ENCODE assay signal across 20 cellular contexts in genomic region chr2:158664987-158665386, GRCh38.
DNase-seq lines count a peak whose midpoint lies in the region; ATAC-seq and TF ChIP-seq lines count a peak whose summit lies in the region.
"Had no signal": no experiment of that assay in that cellular context is flagged by ENCODE, and none has a peak within 500 bp of the region (broad histone marks: within the 10 kb centered on the region; RNA-seq: fewer than 3 reads in every experiment).

No MANE protein-coding gene starts in this region.

- no peak overlapping the region for H4K91ac ChIP-seq in mesenchymal stem cell (ENCODE audit: low read length)

- 93% methylated on average over 3 of the region's 3 CpGs for WGBS in mesenchymal stem cell

- no peaks in the 10 kb centered on the region for H3K9me3 Mint-ChIP-seq in chondrocyte (ENCODE audit: low read depth)
- H3K9me3 Mint-ChIP-seq: activated naive CD8-positive, alpha-beta T cell treated with anti-CD3 and anti-CD28 coated beads for 36 hours; activated T-helper 17 cell treated with anti-CD3 and anti-CD28 coated beads, Interleukin-2, amount 50 U/mL, for 72 hours; CD8-positive, alpha-beta T cell; stimulated activated effector memory CD8-positive, alpha-beta T cell treated with anti-CD3 and anti-CD28 coated beads, Interleukin-12 subunit alpha, Interleukin-12 subunit beta, amount 100 ng/mL, for 72 hours had no signal

- no peak overlapping the region for H3K4me2 ChIP-seq in mesenchymal stem cell (ENCODE audit: low read length, poor library complexity, severe bottlenecking)

- no peak overlapping the region for H3K14ac ChIP-seq in mesenchymal stem cell (ENCODE audit: low read length in 2 of 2)

- no peak overlapping the region for H4K8ac ChIP-seq in mesenchymal stem cell (ENCODE audit: low read length)

- H3K18ac ChIP-seq in mesenchymal stem cell (ENCODE audit: low read depth in 1 of 2, low read length in 2 of 2): no peak overlapping the region

- H3K36me3 ChIP-seq in mesenchymal stem cell (ENCODE audit: control insufficient read depth in 1 of 2, insufficient read depth in 2 of 2, low read depth in 1 of 2, low read length in 2 of 2): peaks cover 27 to 39% of the 10 kb centered on the region in 2 experiments

- peaks cover 27% of the 10 kb centered on the region for H3K4me1 Mint-ChIP-seq in chondrocyte (ENCODE audit: low read depth)
- H3K4me1 Mint-ChIP-seq: activated CD8-positive, alpha-beta memory T cell treated with anti-CD3 and anti-CD28 coated beads, Interleukin-2, amount 10 ng/mL, durations not matched to agents 7 days and 5 days; activated naive CD8-positive, alpha-beta T cell treated with anti-CD3 and anti-CD28 coated beads for 36 hours; stimulated activated effector memory CD8-positive, alpha-beta T cell treated with anti-CD3 and anti-CD28 coated beads, Interleukin-12 subunit alpha, Interleukin-12 subunit beta, amount 100 ng/mL, for 72 hours had no signal

- peak overlapping the region; percentile 4 for H3K27ac Mint-ChIP-seq in chondrocyte (ENCODE audit: unreplicated experiment)
- H3K27ac Mint-ChIP-seq: activated CD8-positive, alpha-beta memory T cell treated with anti-CD3 and anti-CD28 coated beads, Interleukin-2, amount 10 ng/mL, durations not matched to agents 7 days and 5 days; activated naive CD8-positive, alpha-beta T cell treated with anti-CD3 and anti-CD28 coated beads for 36 hours; activated T-helper 17 cell treated with anti-CD3 and anti-CD28 coated beads, Interleukin-2, amount 50 U/mL, for 72 hours; CD8-positive, alpha-beta T cell; progenitor cell of endocrine pancreas; stimulated activated effector memory CD8-positive, alpha-beta T cell treated with anti-CD3 and anti-CD28 coated beads, Interleukin-12 subunit alpha, Interleukin-12 subunit beta, amount 100 ng/mL, for 72 hours had no signal

- H3K9me3 ChIP-seq in mesenchymal stem cell (ENCODE audit: control insufficient read depth, low read length): no peaks in the 10 kb centered on the region
- H3K9me3 ChIP-seq: thyroid gland had no signal

- H2BK120ac ChIP-seq in mesenchymal stem cell (ENCODE audit: low read depth, low read length): no peak overlapping the region

- H2BK5ac ChIP-seq in mesenchymal stem cell (ENCODE audit: low read depth, low read length, poor library complexity, severe bottlenecking): no peak overlapping the region

- H3K9ac ChIP-seq in mesenchymal stem cell (ENCODE audit: low read length): peak overlapping the region; percentile 13

- DNase-seq in AG10803 (ENCODE audit: low read depth): peak; percentile 26
- peak; percentile 38 for DNase-seq in M059J (ENCODE audit: low read depth)
- no peak for DNase-seq in chondrocyte (ENCODE audit: low spot score)
- DNase-seq in mesenchymal stem cell: peak; percentile 22
- no peak for DNase-seq in medulla oblongata (ENCODE audit: extremely low spot score)
- no peak for DNase-seq in NCI-H2171 (lab: John Stamatoyannopoulos, UW)
- DNase-seq in stimulated activated naive CD8-positive, alpha-beta T cell treated with anti-CD3 and anti-CD28 coated beads, Interleukin-15, Interleukin-2, amounts not matched to agents 100 U/mL and 50 U/mL, for 24 hours: no peak
- DNase-seq: activated CD4-positive, alpha-beta T cell treated with anti-CD3 and anti-CD28 coated beads for 4 hours; activated CD8-positive, alpha-beta memory T cell treated with anti-CD3 and anti-CD28 coated beads, Interleukin-2, amount 10 ng/mL, durations not matched to agents 7 days and 5 days; activated naive CD8-positive, alpha-beta T cell treated with anti-CD3 and anti-CD28 coated beads for 36 hours; CD8-positive, alpha-beta T cell; DMS79 treated with DMSO at 0.1 percent for 48 hours; NCI-H1417; NCI-H524 treated with DMSO at 0.1 percent for 48 hours; thyroid gland had no signal

- H3K36me3 Mint-ChIP-seq in chondrocyte (ENCODE audit: low read depth): peaks cover 21% of the 10 kb centered on the region
- H3K36me3 Mint-ChIP-seq: stimulated activated effector memory CD8-positive, alpha-beta T cell treated with anti-CD3 and anti-CD28 coated beads, Interleukin-12 subunit alpha, Interleukin-12 subunit beta, amount 100 ng/mL, for 72 hours had no signal

- no peak overlapping the region for H2BK15ac ChIP-seq in mesenchymal stem cell (ENCODE audit: low read depth, poor library complexity, severe bottlenecking)

- no peak overlapping the region for H2BK12ac ChIP-seq in mesenchymal stem cell (ENCODE audit: low read length in 2 of 2)

- H3K4me3 ChIP-seq in AG10803 (ENCODE audit: low read length) (no peak overlapping the region), mesenchymal stem cell (ENCODE audit: insufficient read depth in 1 of 2, low read depth in 1 of 2, low read length in 2 of 2) (no peak overlapping the region)
- H3K4me3 ChIP-seq: thyroid gland had no signal

- H3K4me3 Mint-ChIP-seq in chondrocyte (ENCODE audit: unreplicated experiment): no peak overlapping the region
- H3K4me3 Mint-ChIP-seq: activated CD8-positive, alpha-beta memory T cell treated with anti-CD3 and anti-CD28 coated beads, Interleukin-2, amount 10 ng/mL, durations not matched to agents 7 days and 5 days; activated naive CD8-positive, alpha-beta T cell treated with anti-CD3 and anti-CD28 coated beads for 36 hours; activated T-helper 17 cell treated with anti-CD3 and anti-CD28 coated beads, Interleukin-2, amount 50 U/mL, for 72 hours; CD8-positive, alpha-beta T cell; stimulated activated effector memory CD8-positive, alpha-beta T cell treated with anti-CD3 and anti-CD28 coated beads, Interleukin-12 subunit alpha, Interleukin-12 subunit beta, amount 100 ng/mL, for 72 hours had no signal

- no peak overlapping the region for H3K27ac ChIP-seq in mesenchymal stem cell (ENCODE audit: low read length, poor library complexity, severe bottlenecking)

- H2AFZ ChIP-seq in mesenchymal stem cell (ENCODE audit: low read depth, low read length): no peak overlapping the region

- peaks cover 2% of the 10 kb centered on the region for H3K4me1 ChIP-seq in mesenchymal stem cell (ENCODE audit: control insufficient read depth, insufficient read depth, low read depth, low read length)

- H3K4ac ChIP-seq in mesenchymal stem cell (ENCODE audit: low read depth in 1 of 2, low read length in 2 of 2): no peak overlapping the region

- H2AK5ac ChIP-seq in mesenchymal stem cell (ENCODE audit: low read length, severe bottlenecking): no peak overlapping the region

- no peaks in the 10 kb centered on the region for H3K27me3 ChIP-seq in mesenchymal stem cell (ENCODE audit: control insufficient read depth in 1 of 2, insufficient read depth in 1 of 2, low read length in 2 of 2)
- H3K27me3 ChIP-seq: thyroid gland had no signal

- no peaks in the 10 kb centered on the region for H3K27me3 Mint-ChIP-seq in chondrocyte (ENCODE audit: low read depth)
- H3K27me3 Mint-ChIP-seq: activated CD8-positive, alpha-beta memory T cell treated with anti-CD3 and anti-CD28 coated beads, Interleukin-2, amount 10 ng/mL, durations not matched to agents 7 days and 5 days; activated naive CD8-positive, alpha-beta T cell treated with anti-CD3 and anti-CD28 coated beads for 36 hours; activated T-helper 17 cell treated with anti-CD3 and anti-CD28 coated beads, Interleukin-2, amount 50 U/mL, for 72 hours; progenitor cell of endocrine pancreas had no signal

- TF ChIP-seq CTCF in AG10803 (conservative IDR thresholded peaks at IDR 0.05; ENCODE audit: low read length) (no peak), chondrocyte (IDR thresholded peaks at IDR 0.05) (no peak)

- H3K23ac ChIP-seq in mesenchymal stem cell (ENCODE audit: low read length in 2 of 2): no peak overlapping the region

- peaks cover 9% of the 10 kb centered on the region for H3K79me1 ChIP-seq in mesenchymal stem cell (replicated peaks; ENCODE audit: low read length, poor library complexity, severe bottlenecking)

- ATAC-seq in HG02852 (IDR thresholded peaks at IDR 0.05; ENCODE audit: unreplicated experiment): no peak
- ATAC-seq in stimulated activated naive CD8-positive, alpha-beta T cell treated with anti-CD3 and anti-CD28 coated beads, Interleukin-15, Interleukin-2, amounts not matched to agents 100 U/mL and 50 U/mL, for 24 hours: no peak
- ATAC-seq: activated CD8-positive, alpha-beta memory T cell treated with anti-CD3 and anti-CD28 coated beads, Interleukin-2, amount 10 ng/mL, durations not matched to agents 7 days and 5 days; activated T-helper 17 cell treated with anti-CD3 and anti-CD28 coated beads, Interleukin-2, amount 50 U/mL, for 72 hours; CD8-positive, alpha-beta T cell; HepG2; stimulated activated effector memory CD8-positive, alpha-beta T cell treated with anti-CD3 and anti-CD28 coated beads, Interleukin-12 subunit alpha, Interleukin-12 subunit beta, amount 100 ng/mL, for 72 hours had no signal

Comparison
In these comparisons a context has a peak if more than half of its experiments do, and no peak if none do; other contexts are left out.
1. DNase-seq: peak in AG10803 (single experiment), M059J (single experiment) and mesenchymal stem cell (single experiment); none in chondrocyte (single experiment), medulla oblongata (single experiment), NCI-H2171 (single experiment) and stimulated activated naive CD8-positive, alpha-beta T cell treated with anti-CD3 and anti-CD28 coated beads, Interleukin-15, Interleukin-2, amounts not matched to agents 100 U/mL and 50 U/mL, for 24 hours (single experiment).